Comparison of ENCODE assay signal across 21 cellular contexts in the genomic region with DNA sequence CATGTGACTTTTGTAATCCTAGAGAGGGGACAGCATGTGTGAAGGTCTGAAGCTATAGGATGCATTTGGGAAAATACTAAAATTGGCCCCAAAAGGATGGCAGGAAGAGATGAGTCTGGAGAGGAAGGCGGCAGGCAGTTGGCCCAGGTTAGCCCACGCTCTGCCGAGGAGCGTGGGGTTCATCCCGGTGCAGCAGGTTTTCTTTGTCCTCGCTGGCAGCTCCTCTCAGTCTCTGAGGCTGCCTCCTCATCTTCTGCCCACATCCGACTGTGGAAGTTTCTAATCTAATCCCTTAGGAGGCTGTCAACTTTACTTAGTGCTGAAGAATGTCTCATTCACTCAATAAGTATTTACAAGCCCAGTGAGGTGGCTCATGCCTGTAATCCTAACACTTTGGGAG.
"Had no signal": no experiment of that assay in that cellular context is flagged by ENCODE, and none has a peak within 500 bp of the region (broad histone marks: within the 10 kb centered on the region; RNA-seq: fewer than 3 reads in every experiment).

No MANE protein-coding gene starts in this region.

- H3K36me3 ChIP-seq: esophagus muscularis mucosa, heart left ventricle, right atrium auricular region, sigmoid colon, tibial nerve had no signal

- DNase-seq: cerebellar nuclear complex; effector memory CD8-positive, alpha-beta T cell; foreskin fibroblast; heart left ventricle; hippocampal formation; left colon; left ventricle myocardium superior; mesendoderm; naive B cell; occipital lobe; sigmoid colon; stimulated activated CD4-positive, alpha-beta T cell treated with anti-CD3 and anti-CD28 coated beads, Interleukin-4, amount 100 ng/mL, for 1 hour; stimulated activated CD8-positive, alpha-beta memory T cell treated with anti-CD3 and anti-CD28 coated beads, Interleukin-4, amount 100 ng/mL, for 48 hours; stimulated activated naive CD8-positive, alpha-beta T cell treated with anti-CD3 and anti-CD28 coated beads, Interleukin-15, Interleukin-2, amounts not matched to agents 100 U/mL and 50 U/mL, for 24 hours had no signal

- H2AFZ ChIP-seq: parathyroid adenoma had no signal

- ATAC-seq: effector memory CD8-positive, alpha-beta T cell; heart left ventricle; left colon; left ventricle myocardium superior; stimulated activated effector memory CD8-positive, alpha-beta T cell treated with anti-CD3 and anti-CD28 coated beads, Interleukin-12 subunit alpha, Interleukin-12 subunit beta, amount 100 ng/mL, for 72 hours; stimulated activated naive CD8-positive, alpha-beta T cell treated with anti-CD3 and anti-CD28 coated beads, Interleukin-15, Interleukin-2, amounts not matched to agents 100 U/mL and 50 U/mL, for 24 hours had no signal

- H3K9me3 ChIP-seq: esophagus muscularis mucosa, heart left ventricle, right atrium auricular region, sigmoid colon, tibial nerve had no signal

- H3K4me3 ChIP-seq: esophagus muscularis mucosa, heart left ventricle, right atrium auricular region, sigmoid colon, skin epidermis, tibial nerve had no signal

- H3K27ac ChIP-seq: epithelial cell of prostate, esophagus muscularis mucosa, heart left ventricle, parathyroid adenoma, right atrium auricular region, sigmoid colon, skin epidermis, tibial nerve had no signal

- H3K4me1 ChIP-seq: esophagus muscularis mucosa, heart left ventricle, parathyroid adenoma, right atrium auricular region, sigmoid colon, tibial nerve had no signal

- H3K27me3 ChIP-seq: esophagus muscularis mucosa, heart left ventricle, right atrium auricular region, sigmoid colon, tibial nerve had no signal

- H3K9ac ChIP-seq: parathyroid adenoma had no signal
